8 cellular contexts compared by ENCODE assay signal in genomic region chr2:171522057-171522803, GRCh38. TPM values are rescaled to one million over a fixed set of nuclear protein-coding genes. Genes with fewer than 3 reads are reported as not detected.
DNase-seq lines count a peak whose midpoint lies in the region; ATAC-seq and TF ChIP-seq lines count a peak whose summit lies in the region.

Gene CYBRD1, plus strand, starts transcription at chr2:171522474. Its CDS starts 72 bp downstream, at chr2:171522546.

- H2AFZ ChIP-seq in GM23338 (peak within 1 kb of the TSS; percentile 91), MM.1S (ENCODE audit: low read length) (peak within 1 kb of the TSS; percentile 68), neuron (ENCODE audit: low read depth, low read length) (peak within 1 kb of the TSS; percentile 83)

- no peaks in the 10 kb centered on the region for H3K36me3 ChIP-seq in GM23338 (ENCODE audit: insufficient read depth)
- H3K36me3 ChIP-seq in MM.1S (replicated peaks; ENCODE audit: insufficient read depth, low read length) = no peaks in the 10 kb centered on the region
- no peaks in the 10 kb centered on the region for H3K36me3 ChIP-seq in neuron (ENCODE audit: insufficient read depth, low read length)

- H3K27ac Mint-ChIP-seq in GM23338 = no peak within 1 kb of the TSS; the same call in 1 of the 2 replicates
- no peak within 1 kb of the TSS for H3K27ac Mint-ChIP-seq in activated naive CD4-positive, alpha-beta T cell treated with anti-CD3 and anti-CD28 coated beads, Interleukin-2, amount 50 U/mL, for 72 hours

- no peaks in the 10 kb centered on the region; the same call in 2 of the 3 replicates for H3K36me3 Mint-ChIP-seq in GM23338 (ENCODE audit: low read depth)
- peaks cover 0 to 4% of the 10 kb centered on the region in 2 donors for H3K36me3 Mint-ChIP-seq in activated naive CD4-positive, alpha-beta T cell treated with anti-CD3 and anti-CD28 coated beads, Interleukin-2, amount 50 U/mL, for 72 hours

- H3F3A ChIP-seq in GM23338 (replicated peaks; ENCODE audit: low read depth) (0 out of 2 replicates have a peak, but pooled peaks cover 3% of the 10 kb centered on the region), MM.1S (ENCODE audit: insufficient read depth, low read length) (no peaks in the 10 kb centered on the region)

- H3K9me3 Mint-ChIP-seq in GM23338 = no peaks in the 10 kb centered on the region
- no peaks in the 10 kb centered on the region for H3K9me3 Mint-ChIP-seq in activated naive CD4-positive, alpha-beta T cell treated with anti-CD3 and anti-CD28 coated beads, Interleukin-2, amount 50 U/mL, for 72 hours

- DNase-seq in NCI-H1105 (lab: John Stamatoyannopoulos, UW) (peak; percentile 5), NCI-H1105 treated with DMSO at 0.1 percent for 48 hours (lab: John Stamatoyannopoulos, UW) (no peak), GM23338 (ENCODE audit: low spot score) (peak; percentile 77), MM.1S (no peak), glomerular endothelial cell (ENCODE audit: extremely low read depth, low read depth, low spot score) (no peak), NCI-H1048 (lab: John Stamatoyannopoulos, UW) (no peak)
- peak in 1 of 2 donors; percentile 26 for DNase-seq in activated naive CD4-positive, alpha-beta T cell treated with anti-CD3 and anti-CD28 coated beads, Interleukin-2, amount 50 U/mL, for 72 hours (ENCODE audit: low spot score in 2 of 2)

- H3K27ac ChIP-seq in GM23338 (ENCODE audit: low read depth) = peak within 1 kb of the TSS; percentile 84
- no peak within 1 kb of the TSS for H3K27ac ChIP-seq in MM.1S (ENCODE audit: low read length)

- no peaks in the 10 kb centered on the region for H3K27me3 ChIP-seq in GM23338 (ENCODE audit: insufficient read depth)
- H3K27me3 ChIP-seq in MM.1S (replicated peaks; ENCODE audit: insufficient read depth, low read length) = peaks cover 26% of the 10 kb centered on the region
- H3K27me3 ChIP-seq in neuron (ENCODE audit: insufficient read depth, low read length) = no peaks in the 10 kb centered on the region

- H3K79me2 ChIP-seq in GM23338 (replicated peaks; ENCODE audit: insufficient read depth) (peaks cover 27% of the 10 kb centered on the region), MM.1S (ENCODE audit: low read length) (no peaks in the 10 kb centered on the region)

- peaks cover 18% of the 10 kb centered on the region for H3K4me1 ChIP-seq in GM23338 (ENCODE audit: insufficient read depth)
- H3K4me1 ChIP-seq in MM.1S (ENCODE audit: low read length) = no peaks in the 10 kb centered on the region
- H3K4me1 ChIP-seq in neuron (ENCODE audit: insufficient read depth, low read length) = peaks cover 8% of the 10 kb centered on the region

- H3K4me3 Mint-ChIP-seq in GM23338 = peak within 1 kb of the TSS; percentile 96

- H3K4me2 ChIP-seq in GM23338 (peak within 1 kb of the TSS; percentile 90), MM.1S (ENCODE audit: low read depth, low read length) (peak within 1 kb of the TSS; percentile 78)

- no peaks in the 10 kb centered on the region for H4K20me1 ChIP-seq in GM23338 (replicated peaks; ENCODE audit: insufficient read depth)
- H4K20me1 ChIP-seq in MM.1S (ENCODE audit: insufficient read depth, low read length) = no peaks in the 10 kb centered on the region

- peak within 1 kb of the TSS; percentile 22; the same call in 1 of the 2 replicates for H3K9ac ChIP-seq in MM.1S (ENCODE audit: low read length)

- peak within 1 kb of the TSS; percentile 97 for H3K4me3 ChIP-seq in GM23338
- peak within 1 kb of the TSS; percentile 71 for H3K4me3 ChIP-seq in MM.1S (ENCODE audit: low read length)
- peak within 1 kb of the TSS; percentile 92 for H3K4me3 ChIP-seq in neuron (ENCODE audit: low read length)

- TF ChIP-seq CTCF in GM23338 (conservative IDR thresholded peaks at IDR 0.05; ENCODE audit: low read depth in 2 of 2) = peak; percentile 24 to 30; a peak in 3 of 4 replicates
- TF ChIP-seq CTCF in MM.1S (IDR thresholded peaks at IDR 0.05; ENCODE audit: low read length) = no peak

- peak; percentile 61 for ATAC-seq in GM23338
- ATAC-seq in activated naive CD4-positive, alpha-beta T cell treated with anti-CD3 and anti-CD28 coated beads, Interleukin-2, amount 50 U/mL, for 72 hours = peak; percentile 41 to 56

- H3K4me1 Mint-ChIP-seq in GM23338 = peaks cover 30% of the 10 kb centered on the region

- H3K27me3 Mint-ChIP-seq in GM23338 (ENCODE audit: insufficient read depth, low read depth, poor library complexity) = peaks cover 13% of the 10 kb centered on the region

- no peaks in the 10 kb centered on the region for H3K9me2 ChIP-seq in GM23338 (ENCODE audit: insufficient read depth)
- H3K9me2 ChIP-seq in MM.1S (replicated peaks; ENCODE audit: insufficient read depth, low read length) = no peaks in the 10 kb centered on the region

- H3K9me3 ChIP-seq in MM.1S (replicated peaks; ENCODE audit: insufficient read depth, low read length) (no peaks in the 10 kb centered on the region), neuron (ENCODE audit: low read length) (no peaks in the 10 kb centered on the region)

TF ChIP-seq in GM23338, 12 proteins besides CTCF, POLR2A, EP300 and RAD21:
- TF ChIP-seq EZH2 (IDR thresholded peaks at IDR 0.05; ENCODE audit: low read depth, unreplicated experiment) = peak; percentile 2
- TF ChIP-seq POLR2AphosphoS5 (IDR thresholded peaks at IDR 0.05; ENCODE audit: low read depth) = peak; percentile 73
- TF ChIP-seq EZH2phosphoT487 (IDR thresholded peaks at IDR 0.05; ENCODE audit: unreplicated experiment) = no peak

RNA-seq across cellular contexts. Expression of gene CYBRD1, which starts in this region (rescaled TPM):
- 5.3 and 8.2 TPM in 2 replicates for total RNA-seq in GM23338 (2014; rRNA removed; shearing (Covaris generic))
- 3.4 and 3.7 TPM in 2 replicates for polyA plus RNA-seq in GM23338 (2016; fragmentation: Nextera tagmentation; extraction: Ambion mirVana)
- total RNA-seq in activated naive CD4-positive, alpha-beta T cell treated with anti-CD3 and anti-CD28 coated beads, Interleukin-2, amount 50 U/mL, for 72 hours = 1 to 10 TPM in 1 of 2 donors, under 1 TPM in 1; 0.27 to 1.9 TPM
- total RNA-seq in glomerular endothelial cell = 13.1 and 18.4 TPM in 2 replicates

Comparison
In these comparisons a context has a peak if more than half of its experiments do, and no peak if none do; other contexts are left out.
1. DNase-seq: peak in NCI-H1105 (single experiment) and GM23338 (single experiment); none in NCI-H1105 treated with DMSO at 0.1 percent for 48 hours (single experiment), MM.1S (single experiment), glomerular endothelial cell (single experiment) and NCI-H1048 (single experiment).
2. Peak in every context shown above with its lines, with median percentiles within 50 percentile points of each other: H2AFZ ChIP-seq and H3K4me3 ChIP-seq.